25 cellular contexts compared by ENCODE assay signal in the genomic region with DNA sequence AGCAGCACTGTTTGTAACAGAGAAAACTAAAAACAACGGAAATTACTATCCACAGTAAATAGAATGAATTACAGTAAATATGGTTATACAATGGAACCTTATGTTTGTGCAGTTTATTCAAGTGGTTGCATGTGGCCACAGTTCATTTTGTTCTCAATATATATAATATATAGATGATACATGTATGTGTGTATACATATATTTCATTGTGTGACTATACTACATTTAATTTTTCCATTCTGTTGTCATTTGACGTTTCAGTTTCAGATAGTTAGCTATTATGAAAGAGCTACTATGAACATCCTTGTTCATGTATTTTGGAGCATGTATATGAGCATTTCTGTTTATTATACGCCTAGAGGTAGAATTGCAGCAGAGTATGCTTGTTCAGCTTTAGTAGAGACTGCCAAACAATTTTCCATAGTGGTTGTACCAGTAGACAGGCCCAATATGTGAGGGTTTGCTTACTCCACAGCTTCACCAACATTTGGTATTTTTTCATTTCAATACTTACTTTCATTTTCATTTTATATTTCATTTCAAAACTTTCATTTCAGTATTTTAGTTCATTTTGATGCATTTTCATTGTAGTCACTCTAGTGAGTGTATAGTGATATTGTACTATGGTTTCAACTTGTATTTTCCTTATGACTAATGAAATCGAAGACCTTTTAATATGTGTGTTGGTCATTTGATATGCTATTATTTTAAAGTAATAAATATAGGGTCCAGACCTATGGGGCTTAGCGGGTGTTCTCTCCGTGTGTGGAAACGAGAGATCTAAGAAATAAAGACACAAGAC.
"Had no signal": no experiment of that assay in that cellular context is flagged by ENCODE, and none has a peak within 500 bp of the region (broad histone marks: within the 10 kb centered on the region; RNA-seq: fewer than 3 reads in every experiment).

No MANE protein-coding gene starts in this region.

- H3K27me3 ChIP-seq: colonic mucosa, dorsolateral prefrontal cortex, sigmoid colon, tibial artery had no signal

- H3K36me3 ChIP-seq: colonic mucosa, sigmoid colon, tibial artery had no signal

- H3K27me3 Mint-ChIP-seq: activated naive CD8-positive, alpha-beta T cell treated with anti-CD3 and anti-CD28 coated beads, Interleukin-2, amount 10 ng/mL, durations not matched to agents 7 days and 5 days; effector memory CD8-positive, alpha-beta T cell; naive thymus-derived CD8-positive, alpha-beta T cell; progenitor cell of endocrine pancreas; stimulated activated naive CD8-positive, alpha-beta T cell treated with anti-CD3 and anti-CD28 coated beads, Interleukin-15, Interleukin-2, amounts not matched to agents 100 ng/mL and 50 ng/mL, for 24 hours had no signal

- FAIRE-seq: bronchial epithelial cell, endothelial cell of umbilical vein, frontal cortex, urothelium cell line had no signal

- H3K27ac Mint-ChIP-seq: activated naive CD8-positive, alpha-beta T cell treated with anti-CD3 and anti-CD28 coated beads, Interleukin-2, amount 10 ng/mL, durations not matched to agents 7 days and 5 days; mesothelial cell of epicardium; naive thymus-derived CD8-positive, alpha-beta T cell; progenitor cell of endocrine pancreas; stimulated activated naive CD8-positive, alpha-beta T cell treated with anti-CD3 and anti-CD28 coated beads, Interleukin-15, Interleukin-2, amounts not matched to agents 100 ng/mL and 50 ng/mL, for 24 hours had no signal

- H3K4me1 Mint-ChIP-seq: mesothelial cell of epicardium had no signal

- DNase-seq: activated CD4-positive, alpha-beta T cell treated with anti-CD3 and anti-CD28 coated beads for 1 hour; activated effector memory CD4-positive, alpha-beta T cell treated with anti-CD3 and anti-CD28 coated beads, Interleukin-2, amount 50 U/mL, for 16 hours; activated naive CD8-positive, alpha-beta T cell treated with anti-CD3 and anti-CD28 coated beads, Interleukin-2, amount 10 ng/mL, durations not matched to agents 7 days and 5 days; amygdala; colonic mucosa; dorsolateral prefrontal cortex; effector memory CD8-positive, alpha-beta T cell; hippocampal formation; left ventricle myocardium superior; mammary epithelial cell; naive thymus-derived CD8-positive, alpha-beta T cell; retina; sigmoid colon; stimulated activated CD4-positive, alpha-beta T cell treated with anti-CD3 and anti-CD28 coated beads, Interleukin-2, amount 100 ng/mL, for 48 hours; tibial artery had no signal

- H3K4me3 ChIP-seq: colonic mucosa, dorsolateral prefrontal cortex, sigmoid colon, smooth muscle cell, tibial artery had no signal

- H3K9me3 ChIP-seq: colonic mucosa, sigmoid colon, tibial artery had no signal

- H3K4me3 Mint-ChIP-seq: activated naive CD8-positive, alpha-beta T cell treated with anti-CD3 and anti-CD28 coated beads, Interleukin-2, amount 10 ng/mL, durations not matched to agents 7 days and 5 days; effector memory CD8-positive, alpha-beta T cell; mesothelial cell of epicardium; naive thymus-derived CD8-positive, alpha-beta T cell; stimulated activated naive CD8-positive, alpha-beta T cell treated with anti-CD3 and anti-CD28 coated beads, Interleukin-15, Interleukin-2, amounts not matched to agents 100 ng/mL and 50 ng/mL, for 24 hours had no signal

- H3K4me1 ChIP-seq: colonic mucosa, sigmoid colon, tibial artery had no signal

- H3K4me2 ChIP-seq: smooth muscle cell had no signal

- H3K27ac ChIP-seq: colonic mucosa, dorsolateral prefrontal cortex, sigmoid colon, tibial artery had no signal

- ATAC-seq: effector memory CD8-positive, alpha-beta T cell; esophagus mucosa; left ventricle myocardium superior; naive thymus-derived CD8-positive, alpha-beta T cell; SK-N-SH treated with all-trans-retinoic acid at 6 μM for 48 hours had no signal

- H3K9me3 Mint-ChIP-seq: effector memory CD8-positive, alpha-beta T cell had no signal
